In the genomic region with DNA sequence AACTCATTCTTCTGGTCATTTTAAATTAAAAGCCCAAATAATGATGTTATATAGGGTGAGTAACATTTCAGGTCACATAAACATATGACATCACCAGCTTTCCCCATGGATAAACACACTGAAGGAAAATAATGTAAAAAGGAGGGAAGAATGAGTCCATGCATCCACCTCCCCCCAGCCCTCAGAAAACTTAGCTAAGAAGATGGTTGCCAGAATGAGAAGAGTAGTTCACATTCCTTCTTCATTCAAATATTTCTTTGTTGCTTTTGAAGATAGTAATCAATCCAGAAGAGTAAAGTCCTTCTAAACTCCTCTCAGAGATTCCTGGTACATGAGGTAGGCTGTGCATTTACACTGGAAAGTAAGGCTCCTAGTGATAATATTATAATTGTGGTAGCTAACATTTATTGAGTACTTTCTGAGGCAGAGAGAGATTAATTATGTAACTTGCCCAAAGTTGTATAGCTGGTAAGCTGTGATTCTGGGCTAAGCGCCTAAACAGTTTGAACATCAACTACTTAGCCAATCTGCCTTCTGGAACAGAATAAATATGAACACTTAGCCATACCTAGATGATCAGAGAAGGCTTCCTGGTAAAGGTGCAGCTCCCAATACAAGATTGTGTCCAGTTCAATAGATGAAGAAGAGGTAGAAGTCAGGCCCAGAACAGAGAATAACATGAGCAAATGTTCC, we compare ENCODE assay signal across 16 cellular contexts.
DNase-seq lines count a peak whose midpoint lies in the region; ATAC-seq and TF ChIP-seq lines count a peak whose summit lies in the region.
"Had no signal": no experiment of that assay in that cellular context is flagged by ENCODE, and none has a peak within 500 bp of the region (broad histone marks: within the 10 kb centered on the region; RNA-seq: fewer than 3 reads in every experiment).

No MANE protein-coding gene starts in this region.

- no peaks in the 10 kb centered on the region for H3K36me3 ChIP-seq in gastroesophageal sphincter
- H3K36me3 ChIP-seq in sigmoid colon, result no peaks in the 10 kb centered on the region
- H3K36me3 ChIP-seq: heart right ventricle had no signal

- DNase-seq in EL (peak; percentile 67), amniotic epithelial cell (ENCODE audit: low read depth) (peak; percentile 54), sigmoid colon (no peak), COLO829 (ENCODE audit: low spot score) (no peak), sciatic nerve (ENCODE audit: low spot score) (no peak), cardiac septum (ENCODE audit: low spot score) (no peak), mesenteric fat pad (ENCODE audit: low spot score) (no peak)
- DNase-seq: activated CD4-positive, alpha-beta T cell treated with anti-CD3 and anti-CD28 coated beads for 48 hours; activated T-cell treated with anti-CD3 and anti-CD28 coated beads, Interleukin-2, amount 50 U/mL, for 72 hours; AML-193; heart right ventricle; NCI-H2227 treated with DMSO at 0.1 percent for 48 hours; stimulated activated CD8-positive, alpha-beta memory T cell treated with anti-CD3 and anti-CD28 coated beads, Interleukin-4, amount 100 ng/mL, for 48 hours; T-cell had no signal

- H3K4me3 ChIP-seq in gastroesophageal sphincter (no peak overlapping the region), sigmoid colon (no peak overlapping the region)
- H3K4me3 ChIP-seq: heart right ventricle, lung had no signal

- H3K9me3 ChIP-seq in gastroesophageal sphincter (no peaks in the 10 kb centered on the region), sigmoid colon (no peaks in the 10 kb centered on the region)

- TF ChIP-seq POLR2A in gastroesophageal sphincter (IDR thresholded peaks at IDR 0.05), result no peak
- no peak for TF ChIP-seq POLR2A in sigmoid colon (IDR thresholded peaks at IDR 0.05)

- WGBS in gastroesophageal sphincter (ENCODE audit: low coverage in 1 of 2), 2 donors, result 50% methylated on average over 1 of the region's 1 CpG
- 89% methylated on average over 1 of the region's 1 CpG for WGBS in sigmoid colon, 2 donors

- peak overlapping the region; percentile 74 to 79 (median 76) for H3K27ac ChIP-seq in gastroesophageal sphincter
- H3K27ac ChIP-seq in sigmoid colon, result peak overlapping the region; percentile 51 to 78 (median 74)

- ATAC-seq in gastroesophageal sphincter (no peak), sciatic nerve (no peak)
- ATAC-seq: activated T-cell treated with anti-CD3 and anti-CD28 coated beads, Interleukin-2, amount 50 U/mL, for 72 hours; T-cell had no signal

- H3K4me1 ChIP-seq in gastroesophageal sphincter (peaks cover 9 to 34% (median 15%) of the 10 kb centered on the region in 3 donors), sigmoid colon (peaks cover 0 to 37% (median 32%) of the 10 kb centered on the region in 4 donors)

- TF ChIP-seq CTCF in gastroesophageal sphincter (IDR thresholded peaks at IDR 0.05) (no peak), sigmoid colon (IDR thresholded peaks at IDR 0.05) (no peak)

- intact Hi-C loops in sigmoid colon (cut with DNase I) (no loop called here), sciatic nerve (cut with DNase I) (no loop called here), cardiac septum (cut with DNase I) (no loop called here)

- H3K27me3 ChIP-seq in gastroesophageal sphincter (no peaks in the 10 kb centered on the region), sigmoid colon (no peaks in the 10 kb centered on the region)
- H3K27me3 ChIP-seq: heart right ventricle had no signal

- TF ChIP-seq EP300 in gastroesophageal sphincter (IDR thresholded peaks at IDR 0.05) (no peak), sigmoid colon (IDR thresholded peaks at IDR 0.05) (no peak)

Comparison
In these comparisons a context has a peak if more than half of its experiments do, and no peak if none do; other contexts are left out.
1. DNase-seq: peak in EL (single experiment) and amniotic epithelial cell (single experiment); none in sigmoid colon (single experiment), COLO829 (single experiment), sciatic nerve (single experiment), cardiac septum (single experiment) and mesenteric fat pad (single experiment).